ENCODE assay signal across 2 cellular contexts in genomic region chr2:96062483-96062882, GRCh38. TPM values are rescaled to one million over a fixed set of nuclear protein-coding genes. Genes with fewer than 3 reads are reported as not detected.
"Had no signal": no experiment of that assay in that cellular context is flagged by ENCODE, and none has a peak within 500 bp of the region (broad histone marks: within the 10 kb centered on the region; RNA-seq: fewer than 3 reads in every experiment).

No MANE protein-coding gene starts in this region.

RNA-seq across cellular contexts. Expression of gene GPAT2, which starts 27.8 kb away (rescaled TPM):
- total RNA-seq: HT-29 had no signal

RNA-seq across cellular contexts. Expression of gene ADRA2B, which starts 53.9 kb away (rescaled TPM):
- polyA plus RNA-seq: IgD-negative memory B cell had no signal
